ENCODE assay signal across 19 cellular contexts in genomic region chr4:169117591-169118081, GRCh38.
DNase-seq lines count a peak whose midpoint lies in the region; FAIRE-seq and TF ChIP-seq lines count a peak whose summit lies in the region.
"Had no signal": no experiment of that assay in that cellular context is flagged by ENCODE, and none has a peak within 500 bp of the region (broad histone marks: within the 10 kb centered on the region; RNA-seq: fewer than 3 reads in every experiment).

No MANE protein-coding gene starts in this region.

- H3K36me3 ChIP-seq in SJSA1: peaks cover 79% of the 10 kb centered on the region
- H3K36me3 ChIP-seq in endothelial cell of umbilical vein (ENCODE audit: control insufficient read depth in 2 of 2, extremely low read depth in 1 of 2, insufficient read depth in 2 of 2, low read length in 2 of 2): peaks cover 10 to 15% of the 10 kb centered on the region in 2 experiments
- peaks cover 8 to 10% of the 10 kb centered on the region in 2 donors for H3K36me3 ChIP-seq in small intestine (ENCODE audit: control insufficient read depth in 2 of 2, insufficient read depth in 2 of 2, low read length in 2 of 2)
- H3K36me3 ChIP-seq: colonic mucosa had no signal

- H3K9me3 Mint-ChIP-seq in neural crest cell: no peaks in the 10 kb centered on the region
- H3K9me3 Mint-ChIP-seq: immature natural killer cell, mesothelial cell of epicardium had no signal

- H3K9me3 ChIP-seq in SJSA1 (replicated peaks): no peaks in the 10 kb centered on the region
- no peaks in the 10 kb centered on the region for H3K9me3 ChIP-seq in endothelial cell of umbilical vein (replicated peaks; ENCODE audit: control insufficient read depth, insufficient read depth, low read length)
- H3K9me3 ChIP-seq in small intestine (ENCODE audit: control insufficient read depth, low read depth): no peaks in the 10 kb centered on the region
- H3K9me3 ChIP-seq: BLaER1, colonic mucosa, gastroesophageal sphincter had no signal

- H3K27ac ChIP-seq in SJSA1: peak overlapping the region; percentile 78
- peak overlapping the region; percentile 77 for H3K27ac ChIP-seq in endothelial cell of umbilical vein (ENCODE audit: insufficient read depth, low read depth, low read length)
- H3K27ac ChIP-seq in RWPE1: no peak overlapping the region
- H3K27ac ChIP-seq in small intestine (ENCODE audit: low read depth in 1 of 2, low read length in 1 of 2): no peak overlapping the region
- H3K27ac ChIP-seq: BLaER1, colonic mucosa, gastroesophageal sphincter had no signal

- DNase-seq in AG10803 (ENCODE audit: low read depth) (peak; percentile 73), SJSA1 (ENCODE audit: low read depth in 1 of 2, low spot score in 2 of 2) (peak; percentile 57 to 67), endothelial cell of umbilical vein (ENCODE audit: low read depth, low spot score) (no peak), neural crest cell (ENCODE audit: low read depth, low spot score) (no peak), SIG-M5 treated with dmso at 0.1 percent for 504 hours (lab: John Stamatoyannopoulos, UW; ENCODE audit: unreplicated experiment) (no peak), RWPE1 (ENCODE audit: low spot score) (no peak), SHP77 (lab: John Stamatoyannopoulos, UW) (no peak), small intestine (no peak)
- DNase-seq: activated CD4-positive, CD25-positive, alpha-beta regulatory T cell treated with anti-CD3 and anti-CD28 coated beads, Interleukin-2, amount 50 U/mL, for 72 hours; activated CD8-positive, alpha-beta memory T cell treated with anti-CD3 and anti-CD28 coated beads, Interleukin-2, amount 50 U/mL, for 48 hours; activated naive CD4-positive, alpha-beta T cell treated with anti-CD3 and anti-CD28 coated beads, Interleukin-2, amount 50 U/mL, for 16 hours; colonic mucosa; immature natural killer cell; NCI-H1092; NCI-H2171 treated with DMSO at 0.1 percent for 48 hours had no signal

- peaks cover 14% of the 10 kb centered on the region for H3K36me3 Mint-ChIP-seq in neural crest cell (ENCODE audit: low read depth)
- H3K36me3 Mint-ChIP-seq: immature natural killer cell had no signal

- no peak overlapping the region for H3K4me2 ChIP-seq in endothelial cell of umbilical vein (ENCODE audit: insufficient read depth, low read length)
- H3K4me2 ChIP-seq: BLaER1 had no signal

- BruUV-seq in endothelial cell of umbilical vein (replicated peaks; lab: Mats Ljungman, UMichigan): no TSS peak

- no peak overlapping the region for H3K4me3 Mint-ChIP-seq in neural crest cell
- H3K4me3 Mint-ChIP-seq: immature natural killer cell, mesothelial cell of epicardium had no signal

- no peak for FAIRE-seq in endothelial cell of umbilical vein (lab: Jason Lieb, UNC)
- FAIRE-seq in small intestine (lab: Jason Lieb, UNC): no peak
- FAIRE-seq: GM12892 had no signal

- H4K20me1 ChIP-seq in endothelial cell of umbilical vein (replicated peaks; ENCODE audit: control insufficient read depth, extremely low read depth, insufficient read depth, low read length): no peaks in the 10 kb centered on the region
- H4K20me1 ChIP-seq: BLaER1 had no signal

- POLR2A ChIA-PET in endothelial cell of umbilical vein (lab: Charles Lee): no interaction called here
- POLR2A ChIA-PET in RWPE1 (lab: Yijun Ruan, JAX; ENCODE audit: low non-redundant PET): no interaction called here

- H3K4me3 ChIP-seq in AG10803 (ENCODE audit: low read length): no peak overlapping the region
- no peak overlapping the region for H3K4me3 ChIP-seq in SJSA1
- no peak overlapping the region for H3K4me3 ChIP-seq in endothelial cell of umbilical vein (replicated peaks in 1 of 3; ENCODE audit: insufficient read depth in 1 of 3, low read depth in 1 of 3, low read length in 3 of 3)
- no peak overlapping the region for H3K4me3 ChIP-seq in small intestine (ENCODE audit: low read depth in 1 of 2, low read length in 2 of 2)
- H3K4me3 ChIP-seq: BLaER1, colonic mucosa, gastroesophageal sphincter had no signal

- H3K27me3 Mint-ChIP-seq in neural crest cell (ENCODE audit: low read depth): no peaks in the 10 kb centered on the region

- peaks cover 11% of the 10 kb centered on the region for H3K4me1 Mint-ChIP-seq in neural crest cell
- H3K4me1 Mint-ChIP-seq: immature natural killer cell had no signal

- no peak for TF ChIP-seq POLR2A in endothelial cell of umbilical vein (IDR thresholded peaks at IDR 0.05; ENCODE audit: low read depth, low read length)

- WGBS in small intestine, 3 donors: 87 to 92% (median 90%) methylated on average over 7 of the region's 7 CpGs

- no peak overlapping the region for H3K9ac ChIP-seq in endothelial cell of umbilical vein (replicated peaks; ENCODE audit: extremely low read depth, insufficient read depth, low read length)
- H3K9ac ChIP-seq: BLaER1 had no signal

- peak overlapping the region; percentile 8 for H3K27ac Mint-ChIP-seq in neural crest cell (ENCODE audit: unreplicated experiment)
- H3K27ac Mint-ChIP-seq: immature natural killer cell, mesothelial cell of epicardium had no signal

- peaks cover 6% of the 10 kb centered on the region for H3K79me2 ChIP-seq in endothelial cell of umbilical vein (ENCODE audit: control insufficient read depth, insufficient read depth, low read length)

- H3K4me1 ChIP-seq in SJSA1 (replicated peaks): peaks cover 60% of the 10 kb centered on the region
- H3K4me1 ChIP-seq in endothelial cell of umbilical vein (ENCODE audit: control insufficient read depth, extremely low read depth, insufficient read depth, low read length): peaks cover 32% of the 10 kb centered on the region
- peaks cover 0 to 4% of the 10 kb centered on the region in 2 donors for H3K4me1 ChIP-seq in small intestine (ENCODE audit: control insufficient read depth in 2 of 2, insufficient read depth in 1 of 2, low read depth in 1 of 2, low read length in 1 of 2)
- H3K4me1 ChIP-seq: BLaER1, colonic mucosa, gastroesophageal sphincter had no signal

- TF ChIP-seq CTCF in AG10803 (conservative IDR thresholded peaks at IDR 0.05; ENCODE audit: low read length): no peak
- no peak for TF ChIP-seq CTCF in endothelial cell of umbilical vein (IDR thresholded peaks at IDR 0.05; ENCODE audit: extremely low read depth in 1 of 2, insufficient read depth in 1 of 2, low read depth in 1 of 2, low read length in 2 of 2)
- TF ChIP-seq CTCF in neural crest cell (conservative IDR thresholded peaks at IDR 0.05): no peak
- TF ChIP-seq CTCF in RWPE1 (conservative IDR thresholded peaks at IDR 0.05; ENCODE audit: low read depth): no peak

- CTCF ChIA-PET in endothelial cell of umbilical vein (lab: Charles Lee): interaction anchor here (0.7 to 3.1 kb wide), 6 partner anchors 67 to 137 kb away, joined by 3 to 21 read pairs (median 10); partner anchors contain the start of gene CBR4
- CTCF ChIA-PET in RWPE1 (lab: Yijun Ruan, JAX): interaction anchor here (0.5 kb wide), 1 partner anchor 11 kb away, joined by 4 read pairs; no protein-coding TSS in a partner anchor

- no peaks in the 10 kb centered on the region for H3K27me3 ChIP-seq in SJSA1 (replicated peaks)
- H3K27me3 ChIP-seq in endothelial cell of umbilical vein (ENCODE audit: control insufficient read depth in 2 of 2, insufficient read depth in 2 of 2, low read length in 2 of 2): no peaks in the 10 kb centered on the region
- no peaks in the 10 kb centered on the region for H3K27me3 ChIP-seq in small intestine (ENCODE audit: control insufficient read depth in 2 of 2, insufficient read depth in 2 of 2, low read length in 2 of 2)
- H3K27me3 ChIP-seq: BLaER1, colonic mucosa, gastroesophageal sphincter had no signal

- dilution Hi-C loops in endothelial cell of umbilical vein (cut with MboI; ENCODE audit: extremely low pct_ligation_motif_present, low sequenced_read_pairs): no loop called here

- intact Hi-C loops in endothelial cell of umbilical vein (cut with micrococcal nuclease): loop anchor here (2.0 to 5.0 kb wide), 5 partner anchors 19 to 195 kb away; no protein-coding TSS in a partner anchor

- no peaks in the 10 kb centered on the region for H3K9me1 ChIP-seq in endothelial cell of umbilical vein (replicated peaks; ENCODE audit: control insufficient read depth, extremely low read depth, insufficient read depth, low read length)

- H2AFZ ChIP-seq in endothelial cell of umbilical vein (ENCODE audit: low read depth, low read length): no peak overlapping the region

TF ChIP-seq in endothelial cell of umbilical vein, 7 proteins besides CTCF, POLR2A, EP300 and RAD21:
- TF ChIP-seq POLR2AphosphoS5 (IDR thresholded peaks at IDR 0.05; ENCODE audit: insufficient read depth, low read depth, low read length): no peak
- no peak for TF ChIP-seq EZH2 (IDR thresholded peaks at IDR 0.05; ENCODE audit: borderline replicate concordance, low read depth, low read length, severe bottlenecking)
- peak; percentile 8 for TF ChIP-seq JUN (IDR thresholded peaks at IDR 0.05; ENCODE audit: borderline replicate concordance, insufficient read depth, insufficient read length, low read depth)

Comparison
In these comparisons a context has a peak if more than half of its experiments do, and no peak if none do; other contexts are left out.
1. DNase-seq: peak in AG10803 (single experiment) and SJSA1 (2 of 2); none in endothelial cell of umbilical vein (single experiment), neural crest cell (single experiment), SIG-M5 treated with dmso at 0.1 percent for 504 hours (single experiment), RWPE1 (single experiment), SHP77 (0 of 2) and small intestine (single experiment).
2. H3K27ac ChIP-seq: peak in SJSA1 (single experiment) and endothelial cell of umbilical vein (single experiment); none in RWPE1 (single experiment) and small intestine (0 of 2).